In genomic region chr12:6853626-6854025, GRCh38 we compare ENCODE assay signal across 1 cellular context.
TF ChIP-seq lines count a peak whose summit lies in the region.

No MANE protein-coding gene starts in this region.

TF ChIP-seq in IMR-90, 13 proteins besides CTCF, POLR2A, EP300 and RAD21 (continued from another document):
- no peak for TF ChIP-seq BHLHE40 (IDR thresholded peaks at IDR 0.05; ENCODE audit: low read depth, low read length)
- no peak for TF ChIP-seq USF2 (IDR thresholded peaks at IDR 0.05; ENCODE audit: low read depth, low read length)
- TF ChIP-seq MAZ (IDR thresholded peaks at IDR 0.05; ENCODE audit: borderline replicate concordance, low read depth, low read length): no peak
